9 cellular contexts compared by ENCODE assay signal in the genomic region with DNA sequence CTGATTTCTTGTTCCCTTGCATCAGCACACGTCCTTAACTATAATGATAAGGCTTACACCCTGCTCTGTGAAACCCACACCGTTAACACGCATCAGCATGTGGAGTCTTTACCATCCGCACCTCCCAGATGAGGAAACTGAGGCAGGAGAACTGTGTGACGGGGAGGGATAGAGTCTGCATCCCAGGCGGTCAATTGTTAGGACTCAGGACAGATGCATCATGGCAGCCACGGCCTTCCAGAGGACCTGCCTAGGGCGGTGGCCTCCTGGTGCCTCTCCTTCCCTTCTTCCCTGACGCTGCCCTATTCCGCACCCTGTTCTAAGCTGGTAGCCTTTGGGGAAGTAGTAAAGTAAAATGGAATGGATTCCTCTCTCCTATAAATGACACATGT.
"Had no signal": no experiment of that assay in that cellular context is flagged by ENCODE, and none has a peak within 500 bp of the region (broad histone marks: within the 10 kb centered on the region; RNA-seq: fewer than 3 reads in every experiment).

No MANE protein-coding gene starts in this region.

- H3K9ac ChIP-seq: GM23248 had no signal

- DNase-seq: GM23248, GOT3, H7, H9, HCEC 1CT, HFFc6 had no signal

- H3K27ac ChIP-seq: GM23248 had no signal

- H2AFZ ChIP-seq: GM23248, GM23338 had no signal

- H3K4me1 ChIP-seq: HAP-1 had no signal

- H3K9me3 ChIP-seq: HAP-1 had no signal

- H3K4me3 ChIP-seq: GM23248, GM23338, HAP-1 had no signal

- ATAC-seq: GM23338, HCT116 had no signal

- H3K36me3 ChIP-seq: HAP-1 had no signal

- H3K4me2 ChIP-seq: GM23338 had no signal
